In the genomic region with DNA sequence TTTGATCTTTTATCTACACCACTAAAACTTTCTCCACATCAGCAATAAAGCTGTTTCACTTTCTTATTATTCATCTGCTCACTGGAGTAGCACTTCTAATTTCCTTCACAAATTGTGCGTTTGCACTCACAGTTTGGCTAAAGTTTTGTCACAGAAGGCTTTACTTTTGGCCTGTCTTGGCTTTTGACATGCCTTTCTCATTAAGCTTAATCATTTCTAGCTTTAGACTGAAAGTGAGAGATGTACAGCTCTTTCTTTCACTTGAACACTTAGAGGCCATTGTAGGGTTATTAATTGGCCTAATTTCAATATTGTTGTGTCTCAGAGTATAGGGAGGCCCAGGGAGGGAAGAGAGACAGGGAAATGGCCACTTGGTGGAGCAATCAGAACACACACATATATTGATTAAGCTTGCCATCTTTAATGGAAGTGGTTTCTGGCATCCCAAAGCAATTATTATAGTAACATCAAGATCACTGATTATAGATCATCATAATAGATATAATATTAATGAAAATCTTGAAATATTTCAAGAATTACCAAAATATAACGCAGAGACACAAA, we compare ENCODE assay signal across 22 cellular contexts.
DNase-seq lines count a peak whose midpoint lies in the region; ATAC-seq and TF ChIP-seq lines count a peak whose summit lies in the region.
"Had no signal": no experiment of that assay in that cellular context is flagged by ENCODE, and none has a peak within 500 bp of the region (broad histone marks: within the 10 kb centered on the region; RNA-seq: fewer than 3 reads in every experiment).

No MANE protein-coding gene starts in this region.

- H2AFZ ChIP-seq in IMR-90 (replicated peaks; ENCODE audit: low read length, poor library complexity), result no peak overlapping the region

- no peak overlapping the region for H3K27ac ChIP-seq in IMR-90 (ENCODE audit: insufficient read depth, low read length)
- H3K27ac ChIP-seq: BLaER1 treated with 17β-estradiol and CSF1 and Interleukin-3, amounts not matched to agents 10 nM and 100 nM; epithelial cell of prostate; SJCRH30; upper lobe of left lung had no signal

- no peaks in the 10 kb centered on the region for H3K27me3 Mint-ChIP-seq in WTC11 (ENCODE audit: low read depth)
- no peaks in the 10 kb centered on the region for H3K27me3 Mint-ChIP-seq in activated CD8-positive, alpha-beta T cell treated with anti-CD3 and anti-CD28 coated beads, Interleukin-2, amount 10 ng/mL, durations not matched to agents 7 days and 5 days (ENCODE audit: low read depth)
- H3K27me3 Mint-ChIP-seq: activated naive CD8-positive, alpha-beta T cell treated with anti-CD3 and anti-CD28 coated beads, Interleukin-2, amount 10 ng/mL, durations not matched to agents 7 days and 5 days; activated T-helper 17 cell treated with anti-CD3 and anti-CD28 coated beads, Interleukin-2, amount 50 U/mL, for 72 hours had no signal

- H3K9me1 ChIP-seq in IMR-90 (ENCODE audit: insufficient read depth, low read length), result no peaks in the 10 kb centered on the region

- DNase-seq in IMR-90 (no peak), WTC11 (ENCODE audit: low spot score) (no peak), foreskin fibroblast (peak; percentile 5 to 45), HuH-7.5 (ENCODE audit: low spot score) (no peak), AML-193 (lab: John Stamatoyannopoulos, UW) (no peak)
- no peak for DNase-seq in activated CD8-positive, alpha-beta T cell treated with anti-CD3 and anti-CD28 coated beads, Interleukin-2, amount 10 ng/mL, durations not matched to agents 7 days and 5 days
- DNase-seq: activated CD4-positive, alpha-beta T cell treated with anti-CD3 and anti-CD28 coated beads for 1 hour; activated naive CD8-positive, alpha-beta T cell treated with anti-CD3 and anti-CD28 coated beads, Interleukin-2, amount 10 ng/mL, durations not matched to agents 7 days and 5 days; KG1; left ventricle myocardium superior; mucosa of descending colon; NCI-H1105 treated with DMSO at 0.1 percent for 48 hours; NCI-H524 treated with DMSO at 0.1 percent for 48 hours; OCI-M1; stimulated activated CD4-positive, alpha-beta T cell treated with anti-CD3 and anti-CD28 coated beads, Interleukin-4, amount 100 ng/mL, for 4 hours; T-helper 9 cell; upper lobe of left lung had no signal

- H3K4me1 ChIP-seq in IMR-90 (ENCODE audit: control insufficient read depth, insufficient read depth, low read length), result no peaks in the 10 kb centered on the region
- H3K4me1 ChIP-seq: BLaER1 treated with 17β-estradiol and CSF1 and Interleukin-3, amounts not matched to agents 10 nM and 100 nM; SJCRH30; upper lobe of left lung had no signal

- CTCF ChIA-PET in IMR-90 (lab: Yijun Ruan, JAX), result interaction anchor here (0.7 kb wide), 1 partner anchor 730 kb away, joined by 3 read pairs; no protein-coding TSS in a partner anchor
- CTCF ChIA-PET in WTC11 (lab: Charles Lee), result interaction anchor here (0.9 kb wide), 1 partner anchor 266 kb away, joined by 3 read pairs; no protein-coding TSS in a partner anchor
- CTCF ChIA-PET in activated CD8-positive, alpha-beta T cell treated with anti-CD3 and anti-CD28 coated beads, Interleukin-2, amount 10 ng/mL, durations not matched to agents 7 days and 5 days (lab: Charles Lee), result no interaction called here

- H3K4me3 ChIP-seq in IMR-90 (ENCODE audit: insufficient read depth, low read depth, low read length) (no peak overlapping the region), foreskin fibroblast (ENCODE audit: low read depth in 1 of 2, low read length in 2 of 2) (no peak overlapping the region)
- H3K4me3 ChIP-seq: BLaER1 treated with 17β-estradiol and CSF1 and Interleukin-3, amounts not matched to agents 10 nM and 100 nM; mucosa of descending colon; SJCRH30; upper lobe of left lung had no signal

- POLR2A ChIA-PET in IMR-90 (lab: Charles Lee; ENCODE audit: unreplicated experiment) (interaction anchor here (0.6 kb wide), 1 partner anchor 46 kb away, joined by 4 read pairs; no protein-coding TSS in a partner anchor), WTC11 (lab: Charles Lee) (no interaction called here)
- POLR2A ChIA-PET in activated CD8-positive, alpha-beta T cell treated with anti-CD3 and anti-CD28 coated beads, Interleukin-2, amount 10 ng/mL, durations not matched to agents 7 days and 5 days (lab: Charles Lee), result no interaction called here

- no peaks in the 10 kb centered on the region for H3K9me3 ChIP-seq in IMR-90 (ENCODE audit: control insufficient read depth, insufficient read depth, low read length)
- H3K9me3 ChIP-seq: BLaER1 treated with 17β-estradiol and CSF1 and Interleukin-3, amounts not matched to agents 10 nM and 100 nM; mucosa of descending colon; SJCRH30; upper lobe of left lung had no signal

- H4K20me1 ChIP-seq in IMR-90 (ENCODE audit: insufficient read depth, low read length), result no peaks in the 10 kb centered on the region
- H4K20me1 ChIP-seq: BLaER1 treated with 17β-estradiol and CSF1 and Interleukin-3, amounts not matched to agents 10 nM and 100 nM had no signal

- no peak overlapping the region for H3K23ac ChIP-seq in IMR-90 (ENCODE audit: low read depth, low read length)

- H3K9me3 Mint-ChIP-seq in WTC11, result no peaks in the 10 kb centered on the region
- no peaks in the 10 kb centered on the region for H3K9me3 Mint-ChIP-seq in activated CD8-positive, alpha-beta T cell treated with anti-CD3 and anti-CD28 coated beads, Interleukin-2, amount 10 ng/mL, durations not matched to agents 7 days and 5 days (ENCODE audit: insufficient read depth)
- H3K9me3 Mint-ChIP-seq: activated naive CD8-positive, alpha-beta T cell treated with anti-CD3 and anti-CD28 coated beads, Interleukin-2, amount 10 ng/mL, durations not matched to agents 7 days and 5 days; activated T-helper 17 cell treated with anti-CD3 and anti-CD28 coated beads, Interleukin-2, amount 50 U/mL, for 72 hours had no signal

- no TSS peak for BruUV-seq in IMR-90 (replicated peaks; lab: Mats Ljungman, UMichigan)

- no peaks in the 10 kb centered on the region for H3K36me3 ChIP-seq in IMR-90 (ENCODE audit: control insufficient read depth, insufficient read depth, low read length)
- H3K36me3 ChIP-seq: BLaER1 treated with 17β-estradiol and CSF1 and Interleukin-3, amounts not matched to agents 10 nM and 100 nM; SJCRH30; upper lobe of left lung had no signal

- no peaks in the 10 kb centered on the region for H3K27me3 ChIP-seq in IMR-90 (ENCODE audit: control insufficient read depth, insufficient read depth, low read length)
- H3K27me3 ChIP-seq: BLaER1 treated with 17β-estradiol and CSF1 and Interleukin-3, amounts not matched to agents 10 nM and 100 nM; SJCRH30; upper lobe of left lung had no signal

- no peaks in the 10 kb centered on the region for H3K36me3 Mint-ChIP-seq in WTC11
- no peaks in the 10 kb centered on the region for H3K36me3 Mint-ChIP-seq in activated CD8-positive, alpha-beta T cell treated with anti-CD3 and anti-CD28 coated beads, Interleukin-2, amount 10 ng/mL, durations not matched to agents 7 days and 5 days (ENCODE audit: low read depth)
- H3K36me3 Mint-ChIP-seq: activated naive CD8-positive, alpha-beta T cell treated with anti-CD3 and anti-CD28 coated beads, Interleukin-2, amount 10 ng/mL, durations not matched to agents 7 days and 5 days had no signal

- dilution Hi-C loops in IMR-90 (cut with HindIII; ENCODE audit: low sequenced_read_pairs, unreplicated experiment), result no loop called here

- no peak overlapping the region for H2BK5ac ChIP-seq in IMR-90 (ENCODE audit: low read depth, low read length, poor library complexity, severe bottlenecking)

- H2BK15ac ChIP-seq in IMR-90 (ENCODE audit: low read depth, low read length), result no peak overlapping the region

- H4K91ac ChIP-seq in IMR-90 (ENCODE audit: insufficient read depth, low read depth, low read length), result no peak overlapping the region

- H3K9ac ChIP-seq in IMR-90 (ENCODE audit: low read depth, low read length), result no peak overlapping the region
- H3K9ac ChIP-seq: BLaER1 treated with 17β-estradiol and CSF1 and Interleukin-3, amounts not matched to agents 10 nM and 100 nM had no signal

- H3K4me1 Mint-ChIP-seq in WTC11, result no peaks in the 10 kb centered on the region
- no peaks in the 10 kb centered on the region for H3K4me1 Mint-ChIP-seq in activated CD8-positive, alpha-beta T cell treated with anti-CD3 and anti-CD28 coated beads, Interleukin-2, amount 10 ng/mL, durations not matched to agents 7 days and 5 days (ENCODE audit: low read depth)
- H3K4me1 Mint-ChIP-seq: activated naive CD8-positive, alpha-beta T cell treated with anti-CD3 and anti-CD28 coated beads, Interleukin-2, amount 10 ng/mL, durations not matched to agents 7 days and 5 days; activated T-helper 17 cell treated with anti-CD3 and anti-CD28 coated beads, Interleukin-2, amount 50 U/mL, for 72 hours had no signal

- no peak for TF ChIP-seq RAD21 in IMR-90 (IDR thresholded peaks at IDR 0.05; ENCODE audit: low read length)

- H3K4me2 ChIP-seq in IMR-90 (ENCODE audit: low read depth, low read length), result no peak overlapping the region
- H3K4me2 ChIP-seq: BLaER1 treated with 17β-estradiol and CSF1 and Interleukin-3, amounts not matched to agents 10 nM and 100 nM had no signal

- no peak overlapping the region for H4K8ac ChIP-seq in IMR-90 (ENCODE audit: low read depth in 2 of 2, low read length in 2 of 2)

- intact Hi-C loops in IMR-90 (cut with micrococcal nuclease), result no loop called here

- WGBS in IMR-90 (ENCODE audit: extremely low coverage in 2 of 2, insufficient read length in 1 of 2), 2 experiments, result no CpG with 5 or more reads among the region's 2 CpGs

- no peaks in the 10 kb centered on the region for H3K79me1 ChIP-seq in IMR-90 (ENCODE audit: low read depth in 1 of 2, low read length in 2 of 2)

- in situ Hi-C loops in IMR-90 (cut with MboI; ENCODE audit: low sequenced_read_pairs), result no loop called here

- H2AK9ac ChIP-seq in IMR-90 (replicated peaks; ENCODE audit: low read depth, low read length, poor library complexity), result no peak overlapping the region

- H2BK20ac ChIP-seq in IMR-90 (ENCODE audit: low read depth, low read length), result no peak overlapping the region

- H3K4me3 Mint-ChIP-seq in WTC11, result no peak overlapping the region
- no peak overlapping the region for H3K4me3 Mint-ChIP-seq in activated CD8-positive, alpha-beta T cell treated with anti-CD3 and anti-CD28 coated beads, Interleukin-2, amount 10 ng/mL, durations not matched to agents 7 days and 5 days
- H3K4me3 Mint-ChIP-seq: activated naive CD8-positive, alpha-beta T cell treated with anti-CD3 and anti-CD28 coated beads, Interleukin-2, amount 10 ng/mL, durations not matched to agents 7 days and 5 days; activated T-helper 17 cell treated with anti-CD3 and anti-CD28 coated beads, Interleukin-2, amount 50 U/mL, for 72 hours had no signal

- no peak overlapping the region for H3K14ac ChIP-seq in IMR-90 (replicated peaks; ENCODE audit: low read depth, low read length)

- H4K5ac ChIP-seq in IMR-90 (ENCODE audit: low read depth, low read length), result no peak overlapping the region

- no peak overlapping the region for H3K4ac ChIP-seq in IMR-90 (ENCODE audit: low read depth, low read length)

- H3K27ac Mint-ChIP-seq in WTC11, result no peak overlapping the region
- H3K27ac Mint-ChIP-seq in activated CD8-positive, alpha-beta T cell treated with anti-CD3 and anti-CD28 coated beads, Interleukin-2, amount 10 ng/mL, durations not matched to agents 7 days and 5 days, result no peak overlapping the region
- H3K27ac Mint-ChIP-seq: activated naive CD8-positive, alpha-beta T cell treated with anti-CD3 and anti-CD28 coated beads, Interleukin-2, amount 10 ng/mL, durations not matched to agents 7 days and 5 days; activated T-helper 17 cell treated with anti-CD3 and anti-CD28 coated beads, Interleukin-2, amount 50 U/mL, for 72 hours had no signal

- ATAC-seq in GM18870 (IDR thresholded peaks at IDR 0.05; ENCODE audit: unreplicated experiment) (peak; percentile 50), IMR-90 (ENCODE audit: low read depth) (no peak), WTC11 (peak; percentile 43; the same call in 1 of the 2 replicates)
- no peak for ATAC-seq in activated CD8-positive, alpha-beta T cell treated with anti-CD3 and anti-CD28 coated beads, Interleukin-2, amount 10 ng/mL, durations not matched to agents 7 days and 5 days
- ATAC-seq: activated T-helper 17 cell treated with anti-CD3 and anti-CD28 coated beads, Interleukin-2, amount 50 U/mL, for 72 hours; left ventricle myocardium superior; mucosa of descending colon had no signal

- no peak overlapping the region for H2AK5ac ChIP-seq in IMR-90 (ENCODE audit: low read depth, low read length)

- H2BK120ac ChIP-seq in IMR-90 (ENCODE audit: low read depth, low read length), result no peak overlapping the region

- no peak for TF ChIP-seq POLR2A in IMR-90 (IDR thresholded peaks at IDR 0.05; ENCODE audit: low read depth, low read length)

- H3K56ac ChIP-seq in IMR-90 (ENCODE audit: extremely low read depth, insufficient read depth, low read length), result no peak overlapping the region

- 0 out of 2 replicates have a peak, but pooled peaks have one; percentile 19 for TF ChIP-seq CTCF in IMR-90 (conservative IDR thresholded peaks at IDR 0.05; ENCODE audit: low read depth, low read length)
- TF ChIP-seq CTCF in WTC11 (IDR thresholded peaks at IDR 0.05), result no peak
- TF ChIP-seq CTCF in foreskin fibroblast (IDR thresholded peaks at IDR 0.05; ENCODE audit: low read depth, low read length), result peak; percentile 7

- H3K18ac ChIP-seq in IMR-90 (ENCODE audit: low read depth, low read length), result no peak overlapping the region

Comparison
In these comparisons a context has a peak if more than half of its experiments do, and no peak if none do; other contexts are left out.
1. ATAC-seq: peak in GM18870 (single experiment) and WTC11 (single experiment); none in IMR-90 (single experiment) and activated CD8-positive, alpha-beta T cell treated with anti-CD3 and anti-CD28 coated beads, Interleukin-2, amount 10 ng/mL, durations not matched to agents 7 days and 5 days (single experiment).
2. DNase-seq: peak in foreskin fibroblast (2 of 2); none in IMR-90 (single experiment), WTC11 (single experiment), activated CD8-positive, alpha-beta T cell treated with anti-CD3 and anti-CD28 coated beads, Interleukin-2, amount 10 ng/mL, durations not matched to agents 7 days and 5 days (single experiment), HuH-7.5 (single experiment) and AML-193 (0 of 2).